1 cellular context compared by ENCODE assay signal in the genomic region with DNA sequence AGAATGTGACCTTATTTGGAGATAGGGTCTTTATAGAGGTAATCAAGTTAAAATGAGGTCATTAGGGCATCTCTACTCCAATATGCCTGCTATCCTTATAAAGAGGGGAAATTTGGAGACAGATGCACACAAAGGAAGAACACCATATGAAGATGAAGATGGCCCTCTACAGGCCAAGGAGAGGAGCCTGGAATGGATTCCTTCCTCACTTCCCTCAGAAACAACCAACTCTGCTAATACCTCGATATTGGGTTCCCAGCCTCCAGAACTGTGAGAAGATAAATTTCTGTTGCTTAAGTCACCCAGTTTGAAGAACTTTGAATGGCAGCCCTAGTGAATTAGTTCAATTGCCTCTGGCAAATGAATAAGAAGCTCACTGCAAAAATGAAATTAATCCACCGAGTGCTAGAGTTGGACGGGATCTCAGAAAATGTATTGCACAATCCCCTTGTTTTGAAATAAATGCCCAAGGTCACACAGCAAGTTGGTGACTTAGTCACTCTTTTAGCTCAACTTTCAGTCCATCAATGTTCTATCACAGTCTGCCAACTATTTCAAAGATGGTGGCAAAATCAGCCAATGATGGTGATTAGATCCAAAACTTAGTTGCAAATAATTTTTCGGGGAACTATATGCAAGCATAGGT. TPM values are rescaled to one million over a fixed set of nuclear protein-coding genes. Genes with fewer than 3 reads are reported as not detected.
"Had no signal": no experiment of that assay in that cellular context is flagged by ENCODE, and none has a peak within 500 bp of the region (broad histone marks: within the 10 kb centered on the region; RNA-seq: fewer than 3 reads in every experiment).

No MANE protein-coding gene starts in this region.

RNA-seq across cellular contexts. Expression of gene FAM72B, which starts 27.1 kb away (rescaled TPM):
- total RNA-seq: body of pancreas had no signal
